ENCODE assay signal across 1 cellular context in genomic region chr3:37824090-37824953, GRCh38.
TF ChIP-seq lines count a peak whose summit lies in the region.

No MANE protein-coding gene starts in this region.

TF ChIP-seq in K562, 482 proteins besides CTCF, POLR2A, EP300 and RAD21 (continued from another document and continues in another):
- TF ChIP-seq RREB1 (CRISPR knock-in tag; IDR thresholded peaks at IDR 0.05) (peak; percentile 96), ZNF592 (IDR thresholded peaks at IDR 0.05) (peak; percentile 89), MEIS2 (IDR thresholded peaks at IDR 0.05; ENCODE audit: partially characterized antibody) (no peak), KLF6 (CRISPR knock-in tag; IDR thresholded peaks at IDR 0.05; ENCODE audit: borderline replicate concordance) (peak; percentile 97), VEZF1 (CRISPR knock-in tag; IDR thresholded peaks at IDR 0.05) (peak; percentile 46), ARID3B (CRISPR knock-in tag; IDR thresholded peaks at IDR 0.05; ENCODE audit: borderline replicate concordance) (0 out of 2 replicates have a peak, but pooled peaks have one; percentile 35), PBX2 (CRISPR knock-in tag; IDR thresholded peaks at IDR 0.05; ENCODE audit: low read depth) (no peak), PBX2 (tag; conservative IDR thresholded peaks at IDR 0.05; ENCODE audit: low read depth) (peak; percentile 85), HINFP (tag; conservative IDR thresholded peaks at IDR 0.05; ENCODE audit: low read depth) (peak; percentile 69; the same call in 1 of the 2 replicates), GTF2E2 (tag; IDR thresholded peaks at IDR 0.05) (peak; percentile 48; the same call in 1 of the 2 replicates), ZNF79 (CRISPR knock-in tag; IDR thresholded peaks at IDR 0.05; ENCODE audit: low read depth) (peak; percentile 90), HMBOX1 (IDR thresholded peaks at IDR 0.05) (no peak), ELF4 (CRISPR knock-in tag; IDR thresholded peaks at IDR 0.05) (0 out of 2 replicates have a peak, but pooled peaks have one; percentile 66), GMEB1 (CRISPR knock-in tag; IDR thresholded peaks at IDR 0.05) (peak; percentile 60), ZNF668 (CRISPR knock-in tag; IDR thresholded peaks at IDR 0.05) (peak; percentile 90; the same call in 1 of the 2 replicates), LEF1 (IDR thresholded peaks at IDR 0.05) (no peak), STAT6 (CRISPR knock-in tag; IDR thresholded peaks at IDR 0.05) (no peak), ZNF511 (CRISPR knock-in tag; IDR thresholded peaks at IDR 0.05) (no peak), JUND (IDR thresholded peaks at IDR 0.05; ENCODE audit: borderline replicate concordance, low read depth, low read length) (no peak), JUND (tag; IDR thresholded peaks at IDR 0.05; ENCODE audit: borderline replicate concordance, low read depth, low read length) (peak; percentile 46; the same call in 1 of the 3 replicates), ZNF57 (CRISPR knock-in tag; IDR thresholded peaks at IDR 0.05) (peak; percentile 76; the same call in 1 of the 2 replicates), ZKSCAN8 (CRISPR knock-in tag; IDR thresholded peaks at IDR 0.05) (peak; percentile 97), STAT5B (CRISPR knock-in tag; IDR thresholded peaks at IDR 0.05) (0 out of 2 replicates have a peak, but pooled peaks have one; percentile 19), ETS2 (tag; IDR thresholded peaks at IDR 0.05; ENCODE audit: borderline replicate concordance, poor library complexity, severe bottlenecking) (no peak), SRF (CRISPR knock-in tag; IDR thresholded peaks at IDR 0.05) (peak; percentile 93 to 96), BACH1 (tag; IDR thresholded peaks at IDR 0.05) (peak; percentile 95), ZNF175 (CRISPR knock-in tag; IDR thresholded peaks at IDR 0.05; ENCODE audit: low read depth) (peak; percentile 99)
